In genomic region chr1:94572780-94573179, GRCh38 we compare ENCODE assay signal across 21 cellular contexts. TPM values are rescaled to one million over a fixed set of nuclear protein-coding genes. Genes with fewer than 3 reads are reported as not detected.
DNase-seq lines count a peak whose midpoint lies in the region; ATAC-seq, FAIRE-seq and TF ChIP-seq lines count a peak whose summit lies in the region.
"Had no signal": no experiment of that assay in that cellular context is flagged by ENCODE, and none has a peak within 500 bp of the region (broad histone marks: within the 10 kb centered on the region; RNA-seq: fewer than 3 reads in every experiment).

No MANE protein-coding gene starts in this region.

- no peaks in the 10 kb centered on the region for H4K20me1 ChIP-seq in HepG2 (ENCODE audit: insufficient read depth, low read length)

- H3K9me3 Mint-ChIP-seq in endodermal cell: peaks cover 68% of the 10 kb centered on the region

- H3K9ac ChIP-seq in HepG2 (ENCODE audit: insufficient read depth, low read depth, low read length) (no peak overlapping the region), endodermal cell (ENCODE audit: extremely low read depth, low read length, poor library complexity, severe bottlenecking) (no peak overlapping the region)

- WGBS in HepG2 (ENCODE audit: low lambda C conversion rate): 0% methylated on average over 1 of the region's 1 CpG
- 64% methylated on average over 1 of the region's 1 CpG for WGBS in right lobe of liver (ENCODE audit: insufficient coverage, low coverage, low lambda C conversion rate, missing lambda C conversion rate)
- WGBS in endodermal cell (ENCODE audit: insufficient coverage in 1 of 2, insufficient read length in 1 of 2), 2 experiments: 81 to 100% methylated on average over 1 of the region's 1 CpG

- in situ Hi-C loops in HepG2 (cut with HindIII; ENCODE audit: extremely low pct_ligation_motif_present, low pct_unique_long_range_greater_than_20kb): no loop called here

- no peaks in the 10 kb centered on the region for H3K27me3 ChIP-seq in HepG2 (ENCODE audit: control insufficient read depth in 1 of 2, insufficient read depth in 2 of 2, low read length in 2 of 2)
- no peaks in the 10 kb centered on the region for H3K27me3 ChIP-seq in right lobe of liver
- H3K27me3 ChIP-seq in endodermal cell (ENCODE audit: control insufficient read depth, insufficient read depth, low read length, poor library complexity, severe bottlenecking): no peaks in the 10 kb centered on the region

- peaks cover 10% of the 10 kb centered on the region for H3K4me1 Mint-ChIP-seq in endodermal cell
- H3K4me1 Mint-ChIP-seq: CD4-positive, alpha-beta memory T cell had no signal

- TF ChIP-seq EP300 in HepG2 (IDR thresholded peaks at IDR 0.05; ENCODE audit: low read depth in 2 of 2, low read length in 2 of 2) (no peak), HepG2 (CRISPR knock-in tag; IDR thresholded peaks at IDR 0.05; ENCODE audit: borderline replicate concordance) (no peak)

- H3K36me3 ChIP-seq in HepG2 (replicated peaks in 1 of 2; ENCODE audit: control insufficient read depth in 1 of 2, insufficient read depth in 2 of 2, low read length in 2 of 2) (no peaks in the 10 kb centered on the region), right lobe of liver (no peaks in the 10 kb centered on the region), endodermal cell (ENCODE audit: control insufficient read depth, insufficient read depth, low read length) (no peaks in the 10 kb centered on the region)

- H3K4me1 ChIP-seq in HepG2 (ENCODE audit: insufficient read depth, low read length) (no peaks in the 10 kb centered on the region), right lobe of liver (no peaks in the 10 kb centered on the region), endodermal cell (ENCODE audit: control insufficient read depth, insufficient read depth, low read length) (peaks cover 3% of the 10 kb centered on the region)
- H3K4me1 ChIP-seq: A549 had no signal

- no peak overlapping the region for H3K4me3 ChIP-seq in HepG2 (replicated peaks in 1 of 3; ENCODE audit: insufficient read depth in 1 of 3, low read depth in 2 of 3, low read length in 3 of 3)
- no peak overlapping the region for H3K4me3 ChIP-seq in right lobe of liver
- H3K4me3 ChIP-seq in endodermal cell (ENCODE audit: low read length): peak overlapping the region; percentile 74
- H3K4me3 ChIP-seq: A549 had no signal

- H3K36me3 Mint-ChIP-seq in endodermal cell (ENCODE audit: low read depth): peaks cover 21% of the 10 kb centered on the region

- no TSS peak for BruUV-seq in HepG2 (replicated peaks; lab: Mats Ljungman, UMichigan)

- H3K79me2 ChIP-seq in HepG2 (ENCODE audit: insufficient read depth, low read length): no peaks in the 10 kb centered on the region

- H3K9me3 ChIP-seq in HepG2 (ENCODE audit: low read length) (no peaks in the 10 kb centered on the region), right lobe of liver (no peaks in the 10 kb centered on the region), endodermal cell (ENCODE audit: control insufficient read depth, low read length) (peaks cover 70% of the 10 kb centered on the region)

- no peak overlapping the region for H3K4me2 ChIP-seq in HepG2 (ENCODE audit: low read depth, low read length)
- H3K4me2 ChIP-seq: A549 had no signal

- TF ChIP-seq CTCF in HepG2 (CRISPR knock-in tag; IDR thresholded peaks at IDR 0.05) (no peak), right lobe of liver (IDR thresholded peaks at IDR 0.05) (no peak), endodermal cell (conservative IDR thresholded peaks at IDR 0.05) (no peak)

- no peak overlapping the region for H3K4me3 Mint-ChIP-seq in endodermal cell
- H3K4me3 Mint-ChIP-seq: CD4-positive, alpha-beta memory T cell; HFFc6 had no signal

- ATAC-seq in HepG2: no peak
- ATAC-seq in right lobe of liver: no peak
- ATAC-seq in GM18502 (IDR thresholded peaks at IDR 0.05; ENCODE audit: poor library complexity, unreplicated experiment): no peak
- ATAC-seq: A549 had no signal

- H2AFZ ChIP-seq in HepG2 (ENCODE audit: low read length): no peak overlapping the region

- intact Hi-C loops in HepG2 (cut with micrococcal nuclease; ENCODE audit: unreplicated experiment): loop anchor here (5.0 kb wide), 1 partner anchor 560 kb away; no protein-coding TSS in a partner anchor
- intact Hi-C loops in right lobe of liver (cut with DNase I): no loop called here

- no peaks in the 10 kb centered on the region for H3K27me3 Mint-ChIP-seq in endodermal cell (ENCODE audit: insufficient read depth)
- H3K27me3 Mint-ChIP-seq: CD4-positive, alpha-beta memory T cell had no signal

- CTCF ChIA-PET in HepG2 (lab: Yijun Ruan, JAX; ENCODE audit: low intra/inter-chr PET ratio, low total read pairs): no interaction called here

- DNase-seq in HepG2 (ENCODE audit: low spot score) (no peak), right lobe of liver (no peak), Kasumi-1 (lab: John Stamatoyannopoulos, UW) (peak; percentile 10 to 11), endodermal cell (no peak), AG20443 (ENCODE audit: low spot score) (no peak)
- DNase-seq: 8988T; ACHN; C1 segment of cervical spinal cord; Calu3; CD4-positive, alpha-beta memory T cell; COR-L47; DMS53; DMS79 treated with DMSO at 0.1 percent for 48 hours; GF-D8; H7; HCEC 1CT; HFFc6 had no signal

- H3K27ac Mint-ChIP-seq in endodermal cell: peak overlapping the region; percentile 91
- H3K27ac Mint-ChIP-seq: CD4-positive, alpha-beta memory T cell; HFFc6 had no signal

- POLR2A ChIA-PET in HepG2 (lab: Yijun Ruan, JAX): no interaction called here

- TF ChIP-seq RAD21 in HepG2 (CRISPR knock-in tag; IDR thresholded peaks at IDR 0.05): no peak

- H3K27ac ChIP-seq in HepG2 (ENCODE audit: extremely low read length, insufficient read depth, low read length): no peak overlapping the region
- no peak overlapping the region for H3K27ac ChIP-seq in right lobe of liver
- no peak overlapping the region for H3K27ac ChIP-seq in endodermal cell (ENCODE audit: low read depth, low read length)
- H3K27ac ChIP-seq: A549 had no signal

- no peak for TF ChIP-seq POLR2A in HepG2 (IDR thresholded peaks at IDR 0.05; ENCODE audit: insufficient read depth in 1 of 2, low read depth in 2 of 2, low read length in 2 of 2)
- no peak for TF ChIP-seq POLR2A in right lobe of liver (IDR thresholded peaks at IDR 0.05)

- FAIRE-seq in HepG2 (lab: Jason Lieb, UNC): no peak
- FAIRE-seq: A549, GM12891, H1 had no signal

TF ChIP-seq in HepG2, 621 proteins besides CTCF, POLR2A, EP300 and RAD21:
- TF ChIP-seq MAF1 (CRISPR knock-in tag; IDR thresholded peaks at IDR 0.05; ENCODE audit: borderline replicate concordance): no peak
- no peak for TF ChIP-seq TERF1 (CRISPR knock-in tag; IDR thresholded peaks at IDR 0.05)
- TF ChIP-seq ZNF317 (CRISPR knock-in tag; IDR thresholded peaks at IDR 0.05): peak; percentile 92
TF ChIP-seq in HepG2: peak in this region for 1.

RNA-seq across cellular contexts. Expression of gene F3, which starts 31.2 kb away (rescaled TPM):
- total RNA-seq in HepG2 (2016; rRNA removed; fragmentation: Illumina TruSeq; extraction: Trizol) (3.4 and 9.0 TPM in 2 replicates), right lobe of liver (1 to 10 TPM in 4 of 6 experiments, under 1 TPM in 2; 0.79 to 6.8 (median 2.6) TPM), endodermal cell (10 to 100 TPM; 27.6 to 38.1 TPM)
- total RNA-seq in HepG2 (2016; cell fraction: cytosol; rRNA removed; fragmentation: Illumina TruSeq; extraction: Trizol; ENCODE audit: low read depth): 1.4 and 1.6 TPM in 2 replicates
- 2.9 and 7.7 TPM in 2 replicates for total RNA-seq in HepG2 (2016; cell fraction: insoluble cytoplasmic fraction; rRNA removed; fragmentation: Illumina TruSeq; extraction: Trizol)
- total RNA-seq in HepG2 (2016; cell fraction: membrane; rRNA removed; fragmentation: Illumina TruSeq; extraction: Trizol): 3.7 and 3.9 TPM in 2 replicates
- 10.1 and 10.5 TPM in 2 replicates for total RNA-seq in HepG2 (2016; cell fraction: nucleus; rRNA removed; fragmentation: Illumina TruSeq; extraction: Trizol)
- 5.8 and 6.6 TPM in 2 replicates for polyA plus RNA-seq in HepG2 (2011; rRNA removed)
- polyA plus RNA-seq in HepG2 (2011; cell fraction: cytosol; rRNA removed): 3.0 and 4.3 TPM in 2 replicates
- polyA plus RNA-seq in HepG2 (2011; cell fraction: nucleus; rRNA removed): 7.5 and 9.6 TPM in 2 replicates
- polyA plus RNA-seq in HepG2 (2012): 4.0 and 4.2 TPM in 2 replicates
- 0.70 and 0.80 TPM in 2 replicates for polyA plus RNA-seq in HepG2 (2016; cell fraction: cytosol; fragmentation: Illumina TruSeq; extraction: Trizol; ENCODE audit: low read depth)
- 2.8 and 3.5 TPM in 2 replicates for polyA plus RNA-seq in HepG2 (2016; cell fraction: insoluble cytoplasmic fraction; fragmentation: Illumina TruSeq; extraction: Trizol; ENCODE audit: low read depth)
- polyA plus RNA-seq in HepG2 (2016; cell fraction: membrane; fragmentation: Illumina TruSeq; extraction: Trizol; ENCODE audit: low read depth): 1.1 and 1.3 TPM in 2 replicates
- 23.2 and 27.8 TPM in 2 replicates for polyA plus RNA-seq in HepG2 (2016; cell fraction: nucleus; fragmentation: Illumina TruSeq; extraction: Trizol; ENCODE audit: insufficient read depth, low read depth)
- 5.0 and 22.4 TPM in 2 replicates for polyA minus RNA-seq in HepG2 (2011; rRNA and poly(A)+ RNA removed; ENCODE audit: low replicate concordance)
- polyA minus RNA-seq in HepG2 (2011; cell fraction: cytosol; rRNA and poly(A)+ RNA removed): 2.5 and 3.2 TPM in 2 replicates
- 4.8 and 6.8 TPM in 2 replicates for polyA minus RNA-seq in HepG2 (2011; cell fraction: nucleus; rRNA and poly(A)+ RNA removed)
- 13.1 TPM for polyA plus RNA-seq in endodermal cell (2013, experiment 1 of 2)
- 11.4 TPM for polyA plus RNA-seq in endodermal cell (2013, experiment 2 of 2)
- polyA plus RNA-seq: CD4-positive, alpha-beta memory T cell had no signal

Comparison
In these comparisons a context has a peak if more than half of its experiments do, and no peak if none do; other contexts are left out.
1. DNase-seq: peak in Kasumi-1 (2 of 2); none in HepG2 (single experiment), right lobe of liver (0 of 3), endodermal cell (single experiment) and AG20443 (single experiment).